In the genomic region with DNA sequence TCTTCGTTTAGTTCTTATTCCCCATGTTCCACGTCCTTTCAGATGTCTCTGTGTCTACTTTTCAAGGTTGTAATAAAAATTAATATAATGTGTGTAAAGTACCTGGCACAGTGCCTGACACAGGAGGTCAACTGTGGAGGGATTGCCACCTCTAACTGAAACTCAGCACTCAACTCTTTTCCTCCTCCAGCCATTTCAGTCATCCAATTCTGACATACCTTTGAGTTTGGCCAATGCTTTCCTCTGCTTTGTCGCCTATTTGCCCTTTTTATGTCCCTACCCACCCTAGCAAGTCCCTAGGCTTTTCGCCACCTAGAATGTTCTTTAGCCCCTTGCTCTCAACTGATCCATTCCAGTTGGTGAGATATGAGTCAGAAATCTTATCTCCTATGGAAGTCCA, we compare ENCODE assay signal across 10 cellular contexts. TPM values are rescaled to one million over a fixed set of nuclear protein-coding genes. Genes with fewer than 3 reads are reported as not detected.
A peak's percentile ranks its signal among the peaks of the same experiment; 100 is the strongest.
DNase-seq lines count a peak whose midpoint lies in the region; ATAC-seq and TF ChIP-seq lines count a peak whose summit lies in the region.
"Had no signal": no experiment of that assay in that cellular context is flagged by ENCODE, and none has a peak within 500 bp of the region (broad histone marks: within the 10 kb centered on the region; RNA-seq: fewer than 3 reads in every experiment).

No MANE protein-coding gene starts in this region.

- H3K27ac ChIP-seq in 22Rv1 (peak overlapping the region; percentile 91), HCT116 (ENCODE audit: low read depth, low read length) (no peak overlapping the region)

- no peaks in the 10 kb centered on the region for H3K9me3 Mint-ChIP-seq in brain
- no peaks in the 10 kb centered on the region for H3K9me3 Mint-ChIP-seq in memory B cell

- no peak for TF ChIP-seq POLR2A in HCT116 (IDR thresholded peaks at IDR 0.05; ENCODE audit: borderline replicate concordance, extremely low read depth, insufficient read depth, insufficient read length)

- RAD21 ChIA-PET in HCT116 (lab: Charles Lee; ENCODE audit: low non-redundant PET in 1 of 2, low total read pairs in 2 of 2, uncharacterized antibody in 2 of 2, unreplicated experiment in 2 of 2): no interaction called here

- H3K4me3 Mint-ChIP-seq in brain: peak overlapping the region; percentile 92 to 98 (median 96)
- peak overlapping the region; percentile 98 for H3K4me3 Mint-ChIP-seq in memory B cell

- H3K36me3 Mint-ChIP-seq in brain (peaks cover 47% of the 10 kb centered on the region), memory B cell (peaks cover 17% of the 10 kb centered on the region)

- H3K9me3 ChIP-seq in HCT116 (ENCODE audit: control insufficient read depth in 1 of 2, insufficient read depth in 1 of 2, low read depth in 1 of 2, low read length in 2 of 2): no peaks in the 10 kb centered on the region

- peak overlapping the region; percentile 70 to 84 for H3K4me3 ChIP-seq in HCT116 (replicated peaks in 1 of 2; ENCODE audit: low read depth in 1 of 2, low read length in 2 of 2)

- TF ChIP-seq RAD21 in HCT116 (IDR thresholded peaks at IDR 0.05; ENCODE audit: low read depth): no peak

- no peaks in the 10 kb centered on the region for H3K27me3 ChIP-seq in HCT116 (ENCODE audit: insufficient read depth, low read length)

- no peak for TF ChIP-seq CTCF in 22Rv1 (IDR thresholded peaks at IDR 0.05)
- TF ChIP-seq CTCF in HCT116 (IDR thresholded peaks at IDR 0.05 in 2 of 3, conservative IDR thresholded peaks at IDR 0.05 in 1 of 3; ENCODE audit: borderline replicate concordance in 1 of 3, insufficient read depth in 1 of 3, low read depth in 2 of 3, low read length in 2 of 3): no peak
- no peak for TF ChIP-seq CTCF in brain (conservative IDR thresholded peaks at IDR 0.05)

- H3K9me2 ChIP-seq in HCT116 (ENCODE audit: insufficient read depth): no peaks in the 10 kb centered on the region

- H3K27ac Mint-ChIP-seq in brain: peak overlapping the region; percentile 90 to 96 (median 95)
- peak overlapping the region; percentile 94 for H3K27ac Mint-ChIP-seq in memory B cell

- no peak overlapping the region for H2AFZ ChIP-seq in HCT116 (ENCODE audit: low read depth, low read length, poor library complexity, severe bottlenecking)

- H3K27me3 Mint-ChIP-seq in brain (peaks cover 10% of the 10 kb centered on the region), memory B cell (no peaks in the 10 kb centered on the region)

- peaks cover 68% of the 10 kb centered on the region for H3K4me1 Mint-ChIP-seq in brain
- H3K4me1 Mint-ChIP-seq in memory B cell: peaks cover 50% of the 10 kb centered on the region

- POLR2A ChIA-PET in HCT116 (lab: Charles Lee): interaction anchor here (0.7 to 1.6 kb wide), 2 partner anchors 9 to 351 kb away, joined by 3 read pairs; no protein-coding TSS in a partner anchor

- H3K4me2 ChIP-seq in HCT116 (ENCODE audit: low read length): peak overlapping the region; percentile 75

- peak overlapping the region; percentile 93 for H3K9ac ChIP-seq in HCT116 (ENCODE audit: low read length)

- CTCF ChIA-PET in HCT116 (lab: Charles Lee): interaction anchor here (0.5 kb wide), 1 partner anchor 1019 kb away, joined by 3 read pairs; no protein-coding TSS in a partner anchor

- H4K20me1 ChIP-seq in HCT116 (ENCODE audit: insufficient read depth): peaks cover 37% of the 10 kb centered on the region

- H3K79me2 ChIP-seq in HCT116 (ENCODE audit: insufficient read depth, low read length): peaks cover 63% of the 10 kb centered on the region

- TSS peak; percentile 34 for BruUV-seq in HCT116 (replicated peaks; lab: Mats Ljungman, UMichigan)

- peaks cover 39 to 49% of the 10 kb centered on the region in 2 experiments for H3K36me3 ChIP-seq in HCT116 (ENCODE audit: control insufficient read depth in 1 of 2, insufficient read depth in 2 of 2, low read length in 2 of 2)

- peaks cover 18 to 26% of the 10 kb centered on the region in 2 experiments for H3K4me1 ChIP-seq in HCT116 (ENCODE audit: control insufficient read depth in 1 of 2, insufficient read depth in 2 of 2, low read length in 2 of 2)

- DNase-seq in HCT116 (ENCODE audit: low read depth, low spot score) (no peak), memory B cell (ENCODE audit: low spot score in 2 of 2) (no peak), Ammon's horn (ENCODE audit: low spot score) (no peak), NCI-H146 (lab: John Stamatoyannopoulos, UW) (no peak)

- ATAC-seq in HCT116 (no peak), memory B cell (ENCODE audit: low read depth) (no peak), GM21360 (IDR thresholded peaks at IDR 0.05; ENCODE audit: unreplicated experiment) (no peak), GM18907 (IDR thresholded peaks at IDR 0.05; ENCODE audit: unreplicated experiment) (no peak)

- intact Hi-C loops in HCT116 (cut with micrococcal nuclease): loop anchor here (2.0 to 5.0 kb wide), 2 partner anchors 79 to 283 kb away; a partner anchor contains a TSS

TF ChIP-seq in HCT116, 20 proteins besides CTCF, POLR2A, EP300 and RAD21:
- no peak for TF ChIP-seq EZH2phosphoT487 (IDR thresholded peaks at IDR 0.05; ENCODE audit: borderline replicate concordance)
- no peak for TF ChIP-seq SIN3A (IDR thresholded peaks at IDR 0.05; ENCODE audit: low read depth)
- TF ChIP-seq ELF1 (IDR thresholded peaks at IDR 0.05; ENCODE audit: borderline replicate concordance, low read depth): no peak
- TF ChIP-seq ZNF274 (IDR thresholded peaks at IDR 0.05; ENCODE audit: low read depth, low read length): no peak
- TF ChIP-seq SP1 (IDR thresholded peaks at IDR 0.05; ENCODE audit: low read depth): no peak
- no peak for TF ChIP-seq CBX3 (IDR thresholded peaks at IDR 0.05; ENCODE audit: low read depth)
- TF ChIP-seq TCF7L2 (IDR thresholded peaks at IDR 0.05; ENCODE audit: borderline replicate concordance, extremely low read depth, insufficient read depth, insufficient read length): no peak
- TF ChIP-seq, protein P1, sequence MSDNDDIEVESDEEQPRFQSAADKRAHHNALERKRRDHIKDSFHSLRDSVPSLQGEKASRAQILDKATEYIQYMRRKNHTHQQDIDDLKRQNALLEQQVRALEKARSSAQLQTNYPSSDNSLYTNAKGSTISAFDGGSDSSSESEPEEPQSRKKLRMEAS (IDR thresholded peaks at IDR 0.05): no peak

RNA-seq across cellular contexts. Expression of a gene that starts 1.6 kb away (rescaled TPM):
- total RNA-seq in HCT116 (2021; ENCODE audit: unreplicated experiment): 119 TPM
- 77.7 and 87.6 TPM in 2 replicates for polyA plus RNA-seq in HCT116 (2012)
- 73.5 TPM for polyA plus RNA-seq in brain (ENCODE audit: insufficient read depth, low read depth, low replicate concordance)

RNA-seq across cellular contexts. Expression of a gene that starts 17.2 kb away (rescaled TPM):
- 188 TPM for total RNA-seq in HCT116 (2021; ENCODE audit: unreplicated experiment)
- polyA plus RNA-seq in HCT116 (2012): 180 and 256 TPM in 2 replicates
- 329 TPM for polyA plus RNA-seq in brain (ENCODE audit: insufficient read depth, low read depth, low replicate concordance)

RNA-seq across cellular contexts. Expression of a gene that starts 34.8 kb away (rescaled TPM):
- 178 TPM for total RNA-seq in HCT116 (2021; ENCODE audit: unreplicated experiment)
- 158 and 161 TPM in 2 replicates for polyA plus RNA-seq in HCT116 (2012)
- polyA plus RNA-seq in brain (ENCODE audit: insufficient read depth, low read depth, low replicate concordance): 140 TPM

RNA-seq across cellular contexts. Expression of a gene that starts 58.6 kb away (rescaled TPM):
- total RNA-seq in HCT116 (2021; ENCODE audit: unreplicated experiment): not detected
- polyA plus RNA-seq in HCT116 (2012): not detected in 2 replicates
- not detected for polyA plus RNA-seq in brain (ENCODE audit: insufficient read depth, low read depth, low replicate concordance)
- total RNA-seq: LHCN-M2 had no signal
- polyA plus RNA-seq: adipose tissue had no signal
